10 cellular contexts compared by ENCODE assay signal in genomic region chr9:113536483-113537226, GRCh38.
A peak's percentile ranks its signal among the peaks of the same experiment; 100 is the strongest.
DNase-seq lines count a peak whose midpoint lies in the region; ATAC-seq and TF ChIP-seq lines count a peak whose summit lies in the region.
"Had no signal": no experiment of that assay in that cellular context is flagged by ENCODE, and none has a peak within 500 bp of the region (broad histone marks: within the 10 kb centered on the region; RNA-seq: fewer than 3 reads in every experiment).

No MANE protein-coding gene starts in this region.

- ATAC-seq in central memory CD8-positive, alpha-beta T cell (replicated peaks; ENCODE audit: extremely low read depth, poor library complexity, severe bottlenecking), result no peak

- peak overlapping the region; percentile 65 for H2BK120ac ChIP-seq in trophoblast cell (ENCODE audit: insufficient read depth, low read length, poor library complexity)

- peak overlapping the region; percentile 47 for H4K91ac ChIP-seq in trophoblast cell (ENCODE audit: low read depth, low read length)

- H3K4me3 Mint-ChIP-seq in central memory CD8-positive, alpha-beta T cell, result peak overlapping the region; percentile 16
- no peak overlapping the region for H3K4me3 Mint-ChIP-seq in MCF 10A (ENCODE audit: unreplicated experiment)
- H3K4me3 Mint-ChIP-seq: CD4-positive, CD25-positive, alpha-beta regulatory T cell had no signal

- POLR2A ChIA-PET in HEK293 (lab: Yijun Ruan, JAX), result no interaction called here
- POLR2A ChIA-PET in RWPE1 (lab: Yijun Ruan, JAX; ENCODE audit: low non-redundant PET), result interaction anchor here (0.6 kb wide), 1 partner anchor 43 kb away, joined by 3 read pairs; no protein-coding TSS in a partner anchor
- POLR2A ChIA-PET in MCF 10A (lab: Yijun Ruan, JAX), result no interaction called here

- H3K36me3 ChIP-seq in HEK293 (ENCODE audit: control insufficient read depth in 2 of 2, insufficient read depth in 1 of 2, low read length in 2 of 2) (no peaks in the 10 kb centered on the region), iPS-20b (ENCODE audit: insufficient read depth, low read depth, low read length) (no peaks in the 10 kb centered on the region), trophoblast cell (ENCODE audit: control insufficient read depth in 1 of 2, insufficient read depth in 2 of 2, low read length in 2 of 2) (peaks cover 2 to 11% of the 10 kb centered on the region in 2 experiments)

- peak overlapping the region; percentile 12 for H2BK5ac ChIP-seq in trophoblast cell (ENCODE audit: low read depth, low read length, poor library complexity)

- peaks cover 58% of the 10 kb centered on the region for H3K4me1 Mint-ChIP-seq in central memory CD8-positive, alpha-beta T cell
- no peaks in the 10 kb centered on the region for H3K4me1 Mint-ChIP-seq in MCF 10A (ENCODE audit: insufficient read depth, unreplicated experiment)

- no peak overlapping the region for H3K23ac ChIP-seq in trophoblast cell (ENCODE audit: low read length)

- peak overlapping the region; percentile 61 for H3K27ac Mint-ChIP-seq in central memory CD8-positive, alpha-beta T cell (ENCODE audit: low read depth)
- no peak overlapping the region for H3K27ac Mint-ChIP-seq in MCF 10A (ENCODE audit: low read depth, unreplicated experiment)

- H3K36me3 Mint-ChIP-seq in central memory CD8-positive, alpha-beta T cell (ENCODE audit: insufficient read depth), result peaks cover 34% of the 10 kb centered on the region
- no peaks in the 10 kb centered on the region for H3K36me3 Mint-ChIP-seq in MCF 10A (ENCODE audit: insufficient read depth, unreplicated experiment)

- peak overlapping the region; percentile 55 for H4K8ac ChIP-seq in trophoblast cell (ENCODE audit: low read depth, low read length)

- no peak overlapping the region for H3K4ac ChIP-seq in trophoblast cell (ENCODE audit: low read depth, low read length)

- TF ChIP-seq CTCF in HEK293 (tag by site-specific recombination; IDR thresholded peaks at IDR 0.05) (no peak), RWPE1 (conservative IDR thresholded peaks at IDR 0.05; ENCODE audit: low read depth) (no peak), GM20000 (IDR thresholded peaks at IDR 0.05; ENCODE audit: extremely low read depth, missing control alignments) (no peak), MCF 10A (IDR thresholded peaks at IDR 0.05; ENCODE audit: unreplicated experiment) (no peak)

- no TSS peak for BruUV-seq in MCF 10A (replicated peaks; lab: Mats Ljungman, UMichigan)

- H3K27ac ChIP-seq in HEK293 (ENCODE audit: extremely low read depth, low read depth, low read length) (no peak overlapping the region), iPS-20b (ENCODE audit: low read length) (no peak overlapping the region), trophoblast cell (ENCODE audit: low read depth, low read length) (no peak overlapping the region), RWPE1 (no peak overlapping the region)

- H3K18ac ChIP-seq in trophoblast cell (ENCODE audit: low read length), result peak overlapping the region; percentile 52

- DNase-seq in central memory CD8-positive, alpha-beta T cell (ENCODE audit: low spot score in 2 of 2), result no peak
- no peak for DNase-seq in trophoblast cell
- DNase-seq in RWPE1 (ENCODE audit: low spot score), result no peak
- no peak for DNase-seq in GM20000 (ENCODE audit: low spot score)
- no peak for DNase-seq in activated CD4-positive, CD25-positive, alpha-beta regulatory T cell treated with anti-CD3 and anti-CD28 coated beads, Interleukin-2, amount 50 U/mL, for 72 hours
- DNase-seq in MCF 10A (ENCODE audit: unreplicated experiment), result no peak
- DNase-seq: CD4-positive, CD25-positive, alpha-beta regulatory T cell; NCI-H226 had no signal

- H2BK12ac ChIP-seq in trophoblast cell (ENCODE audit: low read length), result peak overlapping the region; percentile 68

- CTCF ChIA-PET in HEK293 (lab: Yijun Ruan, JAX), result interaction anchor here (0.6 to 0.9 kb wide), 3 partner anchors 22 to 904 kb away, joined by 3 to 8 read pairs (median 3); no protein-coding TSS in a partner anchor
- CTCF ChIA-PET in RWPE1 (lab: Yijun Ruan, JAX), result no interaction called here
- CTCF ChIA-PET in MCF 10A (lab: Yijun Ruan, JAX), result interaction anchor here (0.7 kb wide), 1 partner anchor 120 kb away, joined by 4 read pairs; no protein-coding TSS in a partner anchor

- no peak overlapping the region for H3K4me2 ChIP-seq in trophoblast cell (ENCODE audit: low read length)

- H3K4me1 ChIP-seq in HEK293 (ENCODE audit: control insufficient read depth, insufficient read depth, low read length) (no peaks in the 10 kb centered on the region), iPS-20b (ENCODE audit: insufficient read depth, low read length) (peaks cover 5% of the 10 kb centered on the region; the same call in 1 of the 2 replicates), trophoblast cell (ENCODE audit: control insufficient read depth in 1 of 2, insufficient read depth in 2 of 2, low read length in 2 of 2) (peaks cover 23 to 26% of the 10 kb centered on the region in 2 experiments)

- no peaks in the 10 kb centered on the region for H3K27me3 Mint-ChIP-seq in central memory CD8-positive, alpha-beta T cell
- no peaks in the 10 kb centered on the region for H3K27me3 Mint-ChIP-seq in MCF 10A (ENCODE audit: insufficient read depth, unreplicated experiment)
- H3K27me3 Mint-ChIP-seq: CD4-positive, CD25-positive, alpha-beta regulatory T cell had no signal

- peaks cover 26% of the 10 kb centered on the region for H3K79me1 ChIP-seq in trophoblast cell (ENCODE audit: low read length)

- peak overlapping the region; percentile 11; the same call in 1 of the 2 replicates for H3K9ac ChIP-seq in iPS-20b (ENCODE audit: low read depth, low read length)
- H3K9ac ChIP-seq in trophoblast cell (ENCODE audit: low read length), result no peak overlapping the region

- peaks cover 4% of the 10 kb centered on the region for H3K79me2 ChIP-seq in trophoblast cell (ENCODE audit: control insufficient read depth, insufficient read depth, low read length, poor library complexity)

- H3K27me3 ChIP-seq in iPS-20b (ENCODE audit: insufficient read depth, low read length), result no peaks in the 10 kb centered on the region
- no peaks in the 10 kb centered on the region for H3K27me3 ChIP-seq in trophoblast cell (ENCODE audit: insufficient read depth, low read length)

- WGBS in trophoblast cell (ENCODE audit: extremely low coverage, insufficient coverage, insufficient read length), result no CpG with 5 or more reads among the region's 21 CpGs

- no peaks in the 10 kb centered on the region for H3K9me3 Mint-ChIP-seq in central memory CD8-positive, alpha-beta T cell
- no peaks in the 10 kb centered on the region for H3K9me3 Mint-ChIP-seq in MCF 10A (ENCODE audit: unreplicated experiment)
- H3K9me3 Mint-ChIP-seq: CD4-positive, CD25-positive, alpha-beta regulatory T cell had no signal

- H2AFZ ChIP-seq in trophoblast cell (ENCODE audit: insufficient read depth, low read length, poor library complexity), result no peak overlapping the region

- intact Hi-C loops in MCF 10A (cut with micrococcal nuclease), result no loop called here

- peak overlapping the region; percentile 11 for H2AK5ac ChIP-seq in trophoblast cell (ENCODE audit: low read length)

- H3K14ac ChIP-seq in trophoblast cell (ENCODE audit: low read length), result peak overlapping the region; percentile 62

- H4K12ac ChIP-seq in trophoblast cell (ENCODE audit: low read depth, low read length), result no peak overlapping the region

- no peaks in the 10 kb centered on the region for H3K9me3 ChIP-seq in HEK293 (ENCODE audit: control insufficient read depth, insufficient read depth, low read depth, low read length)
- no peaks in the 10 kb centered on the region for H3K9me3 ChIP-seq in iPS-20b (ENCODE audit: insufficient read depth, low read depth, low read length)
- H3K9me3 ChIP-seq in trophoblast cell (ENCODE audit: insufficient read depth, low read depth, low read length), result peaks cover 2% of the 10 kb centered on the region

- H3K4me3 ChIP-seq in HEK293 (ENCODE audit: low read depth, low read length), result no peak overlapping the region
- no peak overlapping the region for H3K4me3 ChIP-seq in iPS-20b (ENCODE audit: low read length)
- no peak overlapping the region for H3K4me3 ChIP-seq in trophoblast cell (ENCODE audit: low read depth, low read length)

TF ChIP-seq in HEK293, 187 proteins besides CTCF, POLR2A, EP300 and RAD21 (continues in another document):
- TF ChIP-seq ZNF692 (tag by site-specific recombination; IDR thresholded peaks at IDR 0.05), result peak; percentile 91
- TF ChIP-seq ZFP69B (tag by site-specific recombination; IDR thresholded peaks at IDR 0.05), result peak; percentile 51; the same call in 1 of the 2 replicates
- no peak for TF ChIP-seq ZNF707 (tag by site-specific recombination; IDR thresholded peaks at IDR 0.05)
- TF ChIP-seq OVOL3 (tag by site-specific recombination; IDR thresholded peaks at IDR 0.05), result no peak
- no peak for TF ChIP-seq ZNF654 (tag by site-specific recombination; IDR thresholded peaks at IDR 0.05; ENCODE audit: low read depth)
- no peak for TF ChIP-seq ATF2 (tag by site-specific recombination; IDR thresholded peaks at IDR 0.05; ENCODE audit: low read depth)
